ENCODE assay signal across 8 cellular contexts in genomic region chr22:46788426-46789168, GRCh38. TPM values are rescaled to one million over a fixed set of nuclear protein-coding genes. Genes with fewer than 3 reads are reported as not detected.
A peak's percentile ranks its signal among the peaks of the same experiment; 100 is the strongest.
DNase-seq lines count a peak whose midpoint lies in the region; ATAC-seq lines count a peak whose summit lies in the region.

No MANE protein-coding gene starts in this region.

- no peak for ATAC-seq in activated naive CD8-positive, alpha-beta T cell treated with anti-CD3 and anti-CD28 coated beads, Interleukin-2, amount 10 ng/mL, durations not matched to agents 7 days and 5 days (ENCODE audit: low read depth)
- ATAC-seq in stimulated activated naive B cell treated with anti-CD40 and anti-IgM and Interleukin-4, amounts not matched to agents 10 μg/mL and 1 μg/mL and 100 μg/mL, for 72 hours (replicated peaks) = peak; percentile 74 to 82

- CTCF ChIA-PET in activated naive CD4-positive, alpha-beta T cell treated with anti-CD3 and anti-CD28 coated beads for 36 hours (lab: Charles Lee) = interaction anchor here (0.9 to 1.0 kb wide), 2 partner anchors 21 to 29 kb away, joined by 3 read pairs; no protein-coding TSS in a partner anchor

- no peak overlapping the region for H3K4me3 Mint-ChIP-seq in activated naive CD4-positive, alpha-beta T cell treated with anti-CD3 and anti-CD28 coated beads for 36 hours
- H3K4me3 Mint-ChIP-seq in IgD-negative memory B cell = peak overlapping the region in 3 of 4 donors; percentile 53 to 88 (median 85)
- H3K4me3 Mint-ChIP-seq in activated naive CD8-positive, alpha-beta T cell treated with anti-CD3 and anti-CD28 coated beads, Interleukin-2, amount 10 ng/mL, durations not matched to agents 7 days and 5 days = peak overlapping the region; percentile 35
- H3K4me3 Mint-ChIP-seq in stimulated activated naive B cell treated with anti-CD40 and anti-IgM and Interleukin-4, amounts not matched to agents 10 μg/mL and 1 μg/mL and 100 μg/mL, for 72 hours = peak overlapping the region in 1 of 2 donors; percentile 26

- POLR2A ChIA-PET in activated naive CD8-positive, alpha-beta T cell treated with anti-CD3 and anti-CD28 coated beads, Interleukin-2, amount 10 ng/mL, durations not matched to agents 7 days and 5 days (lab: Charles Lee) = interaction anchor here (0.7 kb wide), 1 partner anchor 26 kb away, joined by 3 read pairs; the partner anchor contains the start of gene TBC1D22A

- no peaks in the 10 kb centered on the region for H3K27me3 Mint-ChIP-seq in activated naive CD4-positive, alpha-beta T cell treated with anti-CD3 and anti-CD28 coated beads for 36 hours (ENCODE audit: low read depth)
- H3K27me3 Mint-ChIP-seq in IgD-negative memory B cell = no peaks in the 10 kb centered on the region
- no peaks in the 10 kb centered on the region for H3K27me3 Mint-ChIP-seq in activated naive CD8-positive, alpha-beta T cell treated with anti-CD3 and anti-CD28 coated beads, Interleukin-2, amount 10 ng/mL, durations not matched to agents 7 days and 5 days
- H3K27me3 Mint-ChIP-seq in stimulated activated naive B cell treated with anti-CD40 and anti-IgM and Interleukin-4, amounts not matched to agents 10 μg/mL and 1 μg/mL and 100 μg/mL, for 72 hours = no peaks in the 10 kb centered on the region

- peaks cover 40% of the 10 kb centered on the region for H3K4me1 Mint-ChIP-seq in activated naive CD4-positive, alpha-beta T cell treated with anti-CD3 and anti-CD28 coated beads for 36 hours (ENCODE audit: low read depth)
- peaks cover 41 to 55% (median 51%) of the 10 kb centered on the region in 3 donors for H3K4me1 Mint-ChIP-seq in IgD-negative memory B cell
- H3K4me1 Mint-ChIP-seq in activated naive CD8-positive, alpha-beta T cell treated with anti-CD3 and anti-CD28 coated beads, Interleukin-2, amount 10 ng/mL, durations not matched to agents 7 days and 5 days = peaks cover 47% of the 10 kb centered on the region
- H3K4me1 Mint-ChIP-seq in stimulated activated naive B cell treated with anti-CD40 and anti-IgM and Interleukin-4, amounts not matched to agents 10 μg/mL and 1 μg/mL and 100 μg/mL, for 72 hours = peaks cover 36 to 77% of the 10 kb centered on the region in 2 donors

- peaks cover 2% of the 10 kb centered on the region for H3K36me3 Mint-ChIP-seq in activated naive CD4-positive, alpha-beta T cell treated with anti-CD3 and anti-CD28 coated beads for 36 hours (ENCODE audit: low read depth)
- H3K36me3 Mint-ChIP-seq in IgD-negative memory B cell = peaks cover 2% of the 10 kb centered on the region
- H3K36me3 Mint-ChIP-seq in activated naive CD8-positive, alpha-beta T cell treated with anti-CD3 and anti-CD28 coated beads, Interleukin-2, amount 10 ng/mL, durations not matched to agents 7 days and 5 days = peaks cover 28% of the 10 kb centered on the region
- H3K36me3 Mint-ChIP-seq in stimulated activated naive B cell treated with anti-CD40 and anti-IgM and Interleukin-4, amounts not matched to agents 10 μg/mL and 1 μg/mL and 100 μg/mL, for 72 hours = peaks cover 26 to 34% of the 10 kb centered on the region in 2 donors

- peak; percentile 46 for DNase-seq in activated naive CD4-positive, alpha-beta T cell treated with anti-CD3 and anti-CD28 coated beads for 36 hours
- no peak for DNase-seq in activated naive CD4-positive, alpha-beta T cell (lab: John Stamatoyannopoulos, UW)
- DNase-seq in activated naive CD8-positive, alpha-beta T cell treated with anti-CD3 and anti-CD28 coated beads, Interleukin-2, amount 10 ng/mL, durations not matched to agents 7 days and 5 days = no peak
- DNase-seq in stimulated activated naive B cell treated with anti-CD40 and anti-IgM and Interleukin-4, amounts not matched to agents 10 μg/mL and 1 μg/mL and 100 μg/mL, for 72 hours = no peak
- DNase-seq in NCI-H345 treated with DMSO at 0.1 percent for 48 hours (lab: John Stamatoyannopoulos, UW; ENCODE audit: unreplicated experiment) = no peak
- DNase-seq in NCI-H2171 (lab: John Stamatoyannopoulos, UW) = no peak
- DNase-seq in NCI-H748 treated with DMSO at 0.1 percent for 48 hours (lab: John Stamatoyannopoulos, UW) = no peak

- H3K27ac Mint-ChIP-seq in activated naive CD4-positive, alpha-beta T cell treated with anti-CD3 and anti-CD28 coated beads for 36 hours = peak overlapping the region; percentile 19
- peak overlapping the region; percentile 47 to 74 (median 53) for H3K27ac Mint-ChIP-seq in IgD-negative memory B cell
- H3K27ac Mint-ChIP-seq in activated naive CD8-positive, alpha-beta T cell treated with anti-CD3 and anti-CD28 coated beads, Interleukin-2, amount 10 ng/mL, durations not matched to agents 7 days and 5 days = peak overlapping the region; percentile 77
- peak overlapping the region; percentile 63 for H3K27ac Mint-ChIP-seq in stimulated activated naive B cell treated with anti-CD40 and anti-IgM and Interleukin-4, amounts not matched to agents 10 μg/mL and 1 μg/mL and 100 μg/mL, for 72 hours

- H3K9me3 Mint-ChIP-seq in activated naive CD4-positive, alpha-beta T cell treated with anti-CD3 and anti-CD28 coated beads for 36 hours = no peaks in the 10 kb centered on the region
- no peaks in the 10 kb centered on the region for H3K9me3 Mint-ChIP-seq in IgD-negative memory B cell
- H3K9me3 Mint-ChIP-seq in activated naive CD8-positive, alpha-beta T cell treated with anti-CD3 and anti-CD28 coated beads, Interleukin-2, amount 10 ng/mL, durations not matched to agents 7 days and 5 days = peaks cover 1% of the 10 kb centered on the region
- H3K9me3 Mint-ChIP-seq in stimulated activated naive B cell treated with anti-CD40 and anti-IgM and Interleukin-4, amounts not matched to agents 10 μg/mL and 1 μg/mL and 100 μg/mL, for 72 hours = no peaks in the 10 kb centered on the region

- intact Hi-C loops in activated naive CD4-positive, alpha-beta T cell treated with anti-CD3 and anti-CD28 coated beads for 36 hours (cut with micrococcal nuclease) = no loop called here

RNA-seq across cellular contexts. Expression of gene TBC1D22A, which starts 26.1 kb away (rescaled TPM):
- total RNA-seq in activated naive CD4-positive, alpha-beta T cell treated with anti-CD3 and anti-CD28 coated beads for 36 hours = 10 to 100 TPM; 20.1 to 21.4 TPM
- 64.3 TPM for polyA plus RNA-seq in IgD-negative memory B cell
- 10 to 100 TPM; 47.2 to 49.1 TPM for total RNA-seq in activated naive CD8-positive, alpha-beta T cell treated with anti-CD3 and anti-CD28 coated beads, Interleukin-2, amount 10 ng/mL, durations not matched to agents 7 days and 5 days

RNA-seq across cellular contexts. Expression of gene CERK, which starts 50.5 kb away (rescaled TPM):
- 10 to 100 TPM; 32.6 to 34.9 TPM for total RNA-seq in activated naive CD4-positive, alpha-beta T cell treated with anti-CD3 and anti-CD28 coated beads for 36 hours
- 11.7 TPM for polyA plus RNA-seq in IgD-negative memory B cell
- total RNA-seq in activated naive CD8-positive, alpha-beta T cell treated with anti-CD3 and anti-CD28 coated beads, Interleukin-2, amount 10 ng/mL, durations not matched to agents 7 days and 5 days = 10 to 100 TPM; 90.8 to 94.9 TPM

Comparison
In these comparisons a context has a peak if more than half of its experiments do, and no peak if none do; other contexts are left out.
1. H3K27ac Mint-ChIP-seq: peak in every context shown above with its lines; median percentile 77 in activated naive CD8-positive, alpha-beta T cell treated with anti-CD3 and anti-CD28 coated beads, Interleukin-2, amount 10 ng/mL, durations not matched to agents 7 days and 5 days; 63 in stimulated activated naive B cell treated with anti-CD40 and anti-IgM and Interleukin-4, amounts not matched to agents 10 μg/mL and 1 μg/mL and 100 μg/mL, for 72 hours; 53 in IgD-negative memory B cell; 19 in activated naive CD4-positive, alpha-beta T cell treated with anti-CD3 and anti-CD28 coated beads for 36 hours.